In the genomic region with DNA sequence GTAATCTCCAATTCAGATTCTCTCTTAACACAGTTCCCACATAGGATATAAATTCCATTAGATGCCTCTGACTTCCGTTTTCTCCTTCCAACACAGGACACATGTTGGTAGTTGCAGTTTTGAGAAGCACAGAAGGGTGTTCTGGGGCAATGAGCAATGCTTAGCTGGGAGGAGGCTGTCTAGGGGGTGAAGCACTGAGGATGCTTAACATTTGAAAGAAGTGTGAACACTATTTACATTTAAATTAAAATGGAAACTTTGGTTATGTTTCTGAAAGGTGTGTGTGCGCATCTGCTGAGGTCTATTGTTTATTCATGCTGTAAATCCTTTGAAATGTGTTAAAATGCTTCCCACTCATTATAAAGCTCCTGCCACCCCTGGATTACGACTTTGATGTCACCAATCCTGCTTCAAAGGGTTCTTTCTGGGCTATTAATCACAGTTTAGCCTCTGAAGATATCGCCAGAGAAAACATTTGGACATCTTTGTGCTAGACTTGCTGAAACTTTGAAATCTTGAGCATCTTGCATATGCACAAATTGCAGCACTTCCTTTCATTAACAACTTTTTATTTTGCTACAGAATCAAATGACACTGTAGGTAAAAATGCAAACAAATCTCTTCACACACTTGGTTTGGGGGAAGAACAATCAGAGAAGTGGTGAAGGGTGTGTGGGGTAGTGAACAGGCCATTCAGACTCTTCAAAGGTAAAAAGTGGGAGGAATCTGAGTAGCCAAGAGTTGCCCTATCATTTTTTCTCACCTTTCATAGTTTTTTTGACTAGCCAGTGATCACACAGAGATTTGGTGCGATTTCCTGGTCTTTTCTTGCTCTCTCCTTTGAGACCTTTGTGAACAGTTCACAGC, we compare ENCODE assay signal across 22 cellular contexts.
DNase-seq lines count a peak whose midpoint lies in the region; ATAC-seq, FAIRE-seq and TF ChIP-seq lines count a peak whose summit lies in the region.
"Had no signal": no experiment of that assay in that cellular context is flagged by ENCODE, and none has a peak within 500 bp of the region (broad histone marks: within the 10 kb centered on the region; RNA-seq: fewer than 3 reads in every experiment).

No MANE protein-coding gene starts in this region.

- H4K20me1 ChIP-seq in astrocyte (ENCODE audit: insufficient read depth, low read length) = no peaks in the 10 kb centered on the region

- no peak overlapping the region for H3K4me2 ChIP-seq in astrocyte (ENCODE audit: low read length)

- no peaks in the 10 kb centered on the region for H3K36me3 Mint-ChIP-seq in activated naive CD4-positive, alpha-beta T cell treated with anti-CD3 and anti-CD28 coated beads, Interleukin-2, amount 50 U/mL, for 24 hours
- no peaks in the 10 kb centered on the region for H3K36me3 Mint-ChIP-seq in activated naive CD4-positive, alpha-beta T cell treated with anti-CD3 and anti-CD28 coated beads, Interleukin-2, amount 10 ng/mL, durations not matched to agents 7 days and 5 days
- H3K36me3 Mint-ChIP-seq in astrocyte (ENCODE audit: low read depth, unreplicated experiment) = no peaks in the 10 kb centered on the region
- H3K36me3 Mint-ChIP-seq in activated naive CD4-positive, alpha-beta T cell treated with anti-CD3 and anti-CD28 coated beads, Interleukin-2, amount 50 U/mL, for 72 hours = no peaks in the 10 kb centered on the region
- H3K36me3 Mint-ChIP-seq: activated CD4-positive, alpha-beta memory T cell treated with anti-CD3 and anti-CD28 coated beads for 36 hours had no signal

- peaks cover 2% of the 10 kb centered on the region for H3K27me3 ChIP-seq in astrocyte (ENCODE audit: insufficient read depth, low read length)
- no peaks in the 10 kb centered on the region for H3K27me3 ChIP-seq in BE2C
- H3K27me3 ChIP-seq: cardiac muscle cell, esophagus muscularis mucosa, upper lobe of right lung had no signal

- DNase-seq in activated naive CD4-positive, alpha-beta T cell treated with anti-CD3 and anti-CD28 coated beads, Interleukin-2, amount 10 ng/mL, durations not matched to agents 7 days and 5 days = no peak
- DNase-seq in astrocyte (ENCODE audit: low read depth) (no peak), iPS-NIHi11 (ENCODE audit: low spot score) (peak; percentile 23), mesenteric fat pad (ENCODE audit: low spot score) (no peak), BE2C (no peak)
- DNase-seq in activated naive CD4-positive, alpha-beta T cell treated with anti-CD3 and anti-CD28 coated beads, Interleukin-2, amount 50 U/mL, for 72 hours (ENCODE audit: low spot score in 2 of 2) = no peak
- DNase-seq: activated B cell treated with CpG ODN at 0.5 μM for 24 hours; activated CD4-positive, alpha-beta memory T cell treated with anti-CD3 and anti-CD28 coated beads for 36 hours; activated gamma-delta T cell treated with Interleukin-2 at 50 U/mL for 16 hours; amygdala; dorsolateral prefrontal cortex; Kasumi-1; NCI-H1105 treated with DMSO at 0.1 percent for 48 hours; NCI-H2107; NCI-H510A; NK-92 treated with Interleukin-12 subunit alpha and Interleukin-12 subunit beta, amount 100 ng/mL, for 24 hours; upper lobe of right lung had no signal

- no peak overlapping the region for H3K27ac Mint-ChIP-seq in activated naive CD4-positive, alpha-beta T cell treated with anti-CD3 and anti-CD28 coated beads, Interleukin-2, amount 50 U/mL, for 24 hours
- H3K27ac Mint-ChIP-seq in activated naive CD4-positive, alpha-beta T cell treated with anti-CD3 and anti-CD28 coated beads, Interleukin-2, amount 10 ng/mL, durations not matched to agents 7 days and 5 days = no peak overlapping the region
- H3K27ac Mint-ChIP-seq in astrocyte (ENCODE audit: unreplicated experiment) = no peak overlapping the region
- no peak overlapping the region for H3K27ac Mint-ChIP-seq in activated naive CD4-positive, alpha-beta T cell treated with anti-CD3 and anti-CD28 coated beads, Interleukin-2, amount 50 U/mL, for 72 hours
- H3K27ac Mint-ChIP-seq: activated B cell treated with CpG ODN at 0.5 μM for 24 hours; activated CD4-positive, alpha-beta memory T cell treated with anti-CD3 and anti-CD28 coated beads for 36 hours had no signal

- H3K4me3 Mint-ChIP-seq in activated naive CD4-positive, alpha-beta T cell treated with anti-CD3 and anti-CD28 coated beads, Interleukin-2, amount 50 U/mL, for 24 hours = peak overlapping the region; percentile 3
- no peak overlapping the region for H3K4me3 Mint-ChIP-seq in activated naive CD4-positive, alpha-beta T cell treated with anti-CD3 and anti-CD28 coated beads, Interleukin-2, amount 10 ng/mL, durations not matched to agents 7 days and 5 days
- H3K4me3 Mint-ChIP-seq in astrocyte (ENCODE audit: unreplicated experiment) = no peak overlapping the region
- H3K4me3 Mint-ChIP-seq: activated B cell treated with CpG ODN at 0.5 μM for 24 hours; activated CD4-positive, alpha-beta memory T cell treated with anti-CD3 and anti-CD28 coated beads for 36 hours had no signal

- CTCF ChIA-PET in activated naive CD4-positive, alpha-beta T cell treated with anti-CD3 and anti-CD28 coated beads, Interleukin-2, amount 10 ng/mL, durations not matched to agents 7 days and 5 days (lab: Charles Lee) = interaction anchor here (0.9 kb wide), 2 partner anchors 23 to 334 kb away, joined by 3 read pairs; partner anchors contain the start of gene ERICH2

- peak overlapping the region; percentile 50 for H2AFZ ChIP-seq in astrocyte (ENCODE audit: low read depth, low read length)

- no peak for TF ChIP-seq CTCF in astrocyte (IDR thresholded peaks at IDR 0.05; ENCODE audit: insufficient read depth, low read depth, low read length)
- no peak for TF ChIP-seq CTCF in BE2C (IDR thresholded peaks at IDR 0.05; ENCODE audit: low read depth, low read length)

- H3K79me2 ChIP-seq in astrocyte (ENCODE audit: insufficient read depth, low read length) = no peaks in the 10 kb centered on the region

- no peak overlapping the region for H3K27ac ChIP-seq in astrocyte (ENCODE audit: low read depth, low read length)
- H3K27ac ChIP-seq: cardiac muscle cell, dorsolateral prefrontal cortex, esophagus muscularis mucosa, upper lobe of right lung had no signal

- no peaks in the 10 kb centered on the region for H3K9me3 Mint-ChIP-seq in activated naive CD4-positive, alpha-beta T cell treated with anti-CD3 and anti-CD28 coated beads, Interleukin-2, amount 50 U/mL, for 24 hours
- no peaks in the 10 kb centered on the region for H3K9me3 Mint-ChIP-seq in activated naive CD4-positive, alpha-beta T cell treated with anti-CD3 and anti-CD28 coated beads, Interleukin-2, amount 10 ng/mL, durations not matched to agents 7 days and 5 days
- H3K9me3 Mint-ChIP-seq in astrocyte (ENCODE audit: unreplicated experiment) = no peaks in the 10 kb centered on the region
- H3K9me3 Mint-ChIP-seq in activated naive CD4-positive, alpha-beta T cell treated with anti-CD3 and anti-CD28 coated beads, Interleukin-2, amount 50 U/mL, for 72 hours = no peaks in the 10 kb centered on the region
- H3K9me3 Mint-ChIP-seq: activated B cell treated with CpG ODN at 0.5 μM for 24 hours; activated CD4-positive, alpha-beta memory T cell treated with anti-CD3 and anti-CD28 coated beads for 36 hours had no signal

- no peak overlapping the region for H3K9ac ChIP-seq in astrocyte (ENCODE audit: low read length)

- no peak overlapping the region for H3K4me3 ChIP-seq in astrocyte (ENCODE audit: insufficient read depth, low read depth, low read length)
- no peak overlapping the region for H3K4me3 ChIP-seq in BE2C (ENCODE audit: low read depth, low read length)
- H3K4me3 ChIP-seq: cardiac muscle cell, dorsolateral prefrontal cortex, esophagus muscularis mucosa, upper lobe of right lung had no signal

- no peaks in the 10 kb centered on the region for H3K36me3 ChIP-seq in astrocyte (ENCODE audit: insufficient read depth, low read length)
- no peaks in the 10 kb centered on the region for H3K36me3 ChIP-seq in BE2C
- H3K36me3 ChIP-seq: cardiac muscle cell, esophagus muscularis mucosa, upper lobe of right lung had no signal

- H3K4me1 Mint-ChIP-seq in activated naive CD4-positive, alpha-beta T cell treated with anti-CD3 and anti-CD28 coated beads, Interleukin-2, amount 50 U/mL, for 24 hours = peaks cover 31% of the 10 kb centered on the region
- H3K4me1 Mint-ChIP-seq in activated naive CD4-positive, alpha-beta T cell treated with anti-CD3 and anti-CD28 coated beads, Interleukin-2, amount 10 ng/mL, durations not matched to agents 7 days and 5 days = peaks cover 15% of the 10 kb centered on the region
- H3K4me1 Mint-ChIP-seq in astrocyte (ENCODE audit: low read depth, unreplicated experiment) = peaks cover 15% of the 10 kb centered on the region
- H3K4me1 Mint-ChIP-seq: activated B cell treated with CpG ODN at 0.5 μM for 24 hours had no signal

- peaks cover 5% of the 10 kb centered on the region for H3K27me3 Mint-ChIP-seq in activated naive CD4-positive, alpha-beta T cell treated with anti-CD3 and anti-CD28 coated beads, Interleukin-2, amount 50 U/mL, for 24 hours
- H3K27me3 Mint-ChIP-seq in activated naive CD4-positive, alpha-beta T cell treated with anti-CD3 and anti-CD28 coated beads, Interleukin-2, amount 10 ng/mL, durations not matched to agents 7 days and 5 days = peaks cover 25% of the 10 kb centered on the region
- no peaks in the 10 kb centered on the region for H3K27me3 Mint-ChIP-seq in astrocyte (ENCODE audit: low read depth, unreplicated experiment)

- no peak for ATAC-seq in HG03159 (IDR thresholded peaks at IDR 0.05; ENCODE audit: unreplicated experiment)
- no peak for ATAC-seq in activated naive CD4-positive, alpha-beta T cell treated with anti-CD3 and anti-CD28 coated beads, Interleukin-2, amount 50 U/mL, for 72 hours
- ATAC-seq: upper lobe of right lung had no signal

- H3K4me1 ChIP-seq in astrocyte (ENCODE audit: insufficient read depth, low read length) = no peaks in the 10 kb centered on the region
- no peaks in the 10 kb centered on the region for H3K4me1 ChIP-seq in BE2C
- H3K4me1 ChIP-seq: esophagus muscularis mucosa, upper lobe of right lung had no signal

- no peaks in the 10 kb centered on the region for H3K9me3 ChIP-seq in astrocyte (ENCODE audit: insufficient read depth, low read depth, low read length)
- no peaks in the 10 kb centered on the region for H3K9me3 ChIP-seq in BE2C
- H3K9me3 ChIP-seq: esophagus muscularis mucosa, upper lobe of right lung had no signal

- FAIRE-seq in astrocyte (lab: Jason Lieb, UNC) = no peak
- FAIRE-seq: RCC 7860 had no signal
